Comparison of ENCODE assay signal across 10 cellular contexts in genomic region chr2:197517150-197517549, GRCh38. TPM values are rescaled to one million over a fixed set of nuclear protein-coding genes. Genes with fewer than 3 reads are reported as not detected.
DNase-seq lines count a peak whose midpoint lies in the region; ATAC-seq, FAIRE-seq and TF ChIP-seq lines count a peak whose summit lies in the region.
"Had no signal": no experiment of that assay in that cellular context is flagged by ENCODE, and none has a peak within 500 bp of the region (broad histone marks: within the 10 kb centered on the region; RNA-seq: fewer than 3 reads in every experiment).

No MANE protein-coding gene starts in this region.

- no peak for TF ChIP-seq EP300 in suprapubic skin (IDR thresholded peaks at IDR 0.05)

- no peaks in the 10 kb centered on the region for H3K27me3 Mint-ChIP-seq in activated CD4-positive, alpha-beta T cell treated with anti-CD3 and anti-CD28 coated beads for 36 hours
- H3K27me3 Mint-ChIP-seq in activated CD8-positive, alpha-beta T cell treated with anti-CD3 and anti-CD28 coated beads, Interleukin-2, amount 10 ng/mL, durations not matched to agents 7 days and 5 days (ENCODE audit: low read depth), result no peaks in the 10 kb centered on the region

- H3K27ac ChIP-seq in iPS-20b (ENCODE audit: low read length) (no peak overlapping the region), suprapubic skin (no peak overlapping the region)

- CTCF ChIA-PET in activated CD4-positive, alpha-beta T cell treated with anti-CD3 and anti-CD28 coated beads for 36 hours (lab: Charles Lee), result interaction anchor here (0.9 to 3.0 kb wide), 3 partner anchors 11 to 18 kb away, joined by 3 to 11 read pairs (median 4); partner anchors contain the start of gene HSPD1
- CTCF ChIA-PET in activated CD8-positive, alpha-beta T cell treated with anti-CD3 and anti-CD28 coated beads, Interleukin-2, amount 10 ng/mL, durations not matched to agents 7 days and 5 days (lab: Charles Lee), result interaction anchor here (1.4 to 2.4 kb wide), 2 partner anchors 16 to 262 kb away, joined by 3 to 15 read pairs; partner anchors contain the start of genes HSPD1 and HSPE1

- peaks cover 27% of the 10 kb centered on the region for H3K4me1 Mint-ChIP-seq in activated CD4-positive, alpha-beta T cell treated with anti-CD3 and anti-CD28 coated beads for 36 hours
- H3K4me1 Mint-ChIP-seq in activated CD8-positive, alpha-beta T cell treated with anti-CD3 and anti-CD28 coated beads, Interleukin-2, amount 10 ng/mL, durations not matched to agents 7 days and 5 days (ENCODE audit: low read depth), result peaks cover 34% of the 10 kb centered on the region

- H3K4me1 ChIP-seq in iPS-20b (ENCODE audit: insufficient read depth, low read length) (peaks cover 14% of the 10 kb centered on the region), suprapubic skin (peaks cover 26% of the 10 kb centered on the region)

- TF ChIP-seq CTCF in suprapubic skin (IDR thresholded peaks at IDR 0.05), result no peak

- H3K36me3 Mint-ChIP-seq in activated CD4-positive, alpha-beta T cell treated with anti-CD3 and anti-CD28 coated beads for 36 hours (ENCODE audit: low read depth), result peaks cover 19% of the 10 kb centered on the region
- H3K36me3 Mint-ChIP-seq in activated CD8-positive, alpha-beta T cell treated with anti-CD3 and anti-CD28 coated beads, Interleukin-2, amount 10 ng/mL, durations not matched to agents 7 days and 5 days (ENCODE audit: low read depth), result peaks cover 25% of the 10 kb centered on the region

- H3K36me3 ChIP-seq in iPS-20b (ENCODE audit: insufficient read depth, low read depth, low read length) (no peaks in the 10 kb centered on the region), suprapubic skin (no peaks in the 10 kb centered on the region)

- ATAC-seq in activated CD4-positive, alpha-beta T cell treated with anti-CD3 and anti-CD28 coated beads for 36 hours, result no peak
- ATAC-seq in activated CD8-positive, alpha-beta T cell treated with anti-CD3 and anti-CD28 coated beads, Interleukin-2, amount 10 ng/mL, durations not matched to agents 7 days and 5 days, result no peak

- H3K27ac Mint-ChIP-seq in activated CD4-positive, alpha-beta T cell treated with anti-CD3 and anti-CD28 coated beads for 36 hours, result peak overlapping the region; percentile 91
- H3K27ac Mint-ChIP-seq in activated CD8-positive, alpha-beta T cell treated with anti-CD3 and anti-CD28 coated beads, Interleukin-2, amount 10 ng/mL, durations not matched to agents 7 days and 5 days, result no peak overlapping the region

- peak overlapping the region; percentile 95 for H3K4me3 ChIP-seq in iPS-20b (ENCODE audit: low read length)
- peak overlapping the region; percentile 94 for H3K4me3 ChIP-seq in suprapubic skin

- H3K27me3 ChIP-seq in iPS-20b (ENCODE audit: insufficient read depth, low read length) (no peaks in the 10 kb centered on the region), suprapubic skin (no peaks in the 10 kb centered on the region)

- no peak for DNase-seq in activated CD4-positive, alpha-beta T cell treated with anti-CD3 and anti-CD28 coated beads for 36 hours
- DNase-seq in activated CD4-positive, alpha-beta T cell treated with anti-CD3 and anti-CD28 coated beads for 48 hours, result no peak
- DNase-seq in activated CD8-positive, alpha-beta T cell treated with anti-CD3 and anti-CD28 coated beads, Interleukin-2, amount 10 ng/mL, durations not matched to agents 7 days and 5 days, result no peak
- no peak for DNase-seq in suprapubic skin (ENCODE audit: low spot score in 2 of 2)
- no peak for DNase-seq in MV-4-11 (lab: John Stamatoyannopoulos, UW)
- no peak for DNase-seq in SK-N-DZ (ENCODE audit: low spot score)
- DNase-seq in frontal cortex (ENCODE audit: low spot score in 2 of 2), result no peak
- DNase-seq: midbrain had no signal

- peaks cover 6% of the 10 kb centered on the region for H3K9me3 Mint-ChIP-seq in activated CD4-positive, alpha-beta T cell treated with anti-CD3 and anti-CD28 coated beads for 36 hours (ENCODE audit: low read depth)
- H3K9me3 Mint-ChIP-seq in activated CD8-positive, alpha-beta T cell treated with anti-CD3 and anti-CD28 coated beads, Interleukin-2, amount 10 ng/mL, durations not matched to agents 7 days and 5 days (ENCODE audit: insufficient read depth), result peaks cover 3% of the 10 kb centered on the region

- WGBS in suprapubic skin, result 29% methylated on average over 2 of the region's 2 CpGs

- H3K9ac ChIP-seq in iPS-20b (ENCODE audit: low read depth, low read length), result peak overlapping the region; percentile 88; the same call in 1 of the 2 replicates

- no peak for FAIRE-seq in frontal cortex (lab: Jason Lieb, UNC)
- FAIRE-seq: TTC549 had no signal

- no peak for TF ChIP-seq POLR2A in suprapubic skin (IDR thresholded peaks at IDR 0.05)

- H3K9me3 ChIP-seq in iPS-20b (ENCODE audit: insufficient read depth, low read depth, low read length), result no peaks in the 10 kb centered on the region
- H3K9me3 ChIP-seq in suprapubic skin, result no peaks in the 10 kb centered on the region

- intact Hi-C loops in activated CD4-positive, alpha-beta T cell treated with anti-CD3 and anti-CD28 coated beads for 36 hours (cut with DNase I, micrococcal nuclease), result loop anchor here (5.0 kb wide), 3 partner anchors 190 to 590 kb away; partner anchors contain the start of genes ANKRD44 (in 1 of the 2), MARS2 (in 1 of the 2) and PGAP1 (in 1 of the 2)

- POLR2A ChIA-PET in activated CD4-positive, alpha-beta T cell treated with anti-CD3 and anti-CD28 coated beads for 36 hours (lab: Charles Lee), result interaction anchor here (0.8 to 2.8 kb wide), 3 partner anchors 11 to 19 kb away, joined by 3 to 23 read pairs (median 3); partner anchors contain the start of genes HSPD1 and HSPE1
- POLR2A ChIA-PET in activated CD8-positive, alpha-beta T cell treated with anti-CD3 and anti-CD28 coated beads, Interleukin-2, amount 10 ng/mL, durations not matched to agents 7 days and 5 days (lab: Charles Lee), result interaction anchor here (0.6 to 5.8 kb wide), 6 partner anchors 15 to 626 kb away, joined by 3 to 134 read pairs (median 5); partner anchors contain the start of genes COQ10B, HSPD1, HSPE1 and SF3B1

- peak overlapping the region; percentile 94 for H3K4me3 Mint-ChIP-seq in activated CD4-positive, alpha-beta T cell treated with anti-CD3 and anti-CD28 coated beads for 36 hours
- peak overlapping the region; percentile 91 for H3K4me3 Mint-ChIP-seq in activated CD8-positive, alpha-beta T cell treated with anti-CD3 and anti-CD28 coated beads, Interleukin-2, amount 10 ng/mL, durations not matched to agents 7 days and 5 days

RNA-seq across cellular contexts. Expression of gene MOB4, which starts 1.3 kb away (rescaled TPM):
- 10 to 100 TPM; 10.8 to 17.1 TPM for total RNA-seq in activated CD4-positive, alpha-beta T cell treated with anti-CD3 and anti-CD28 coated beads for 36 hours
- 10 to 100 TPM; 16.5 to 21.3 TPM for total RNA-seq in activated CD8-positive, alpha-beta T cell treated with anti-CD3 and anti-CD28 coated beads, Interleukin-2, amount 10 ng/mL, durations not matched to agents 7 days and 5 days
- total RNA-seq in suprapubic skin (10 to 100 TPM; 17.8 to 30.4 (median 22.6) TPM), frontal cortex (88.9 TPM)
- 63.2 and 64.4 TPM in 2 replicates for polyA plus RNA-seq in SK-N-DZ (2014; cell fraction: cytosol; rRNA removed)
- polyA plus RNA-seq in SK-N-DZ (2014; cell fraction: nucleus; rRNA removed), result 26.9 and 31.8 TPM in 2 replicates

RNA-seq across cellular contexts. Expression of gene HSPE1, which starts 17.0 kb away (rescaled TPM):
- total RNA-seq in activated CD4-positive, alpha-beta T cell treated with anti-CD3 and anti-CD28 coated beads for 36 hours, result 100 to 1,000 TPM; 250 to 356 TPM
- 100 to 1,000 TPM; 153 to 162 TPM for total RNA-seq in activated CD8-positive, alpha-beta T cell treated with anti-CD3 and anti-CD28 coated beads, Interleukin-2, amount 10 ng/mL, durations not matched to agents 7 days and 5 days
- total RNA-seq in suprapubic skin (10 to 100 TPM; 50.0 to 86.8 (median 75.9) TPM), frontal cortex (62.8 TPM)
- 238 and 281 TPM in 2 replicates for polyA plus RNA-seq in SK-N-DZ (2014; cell fraction: cytosol; rRNA removed)
- polyA plus RNA-seq in SK-N-DZ (2014; cell fraction: nucleus; rRNA removed), result 156 and 259 TPM in 2 replicates

RNA-seq across cellular contexts. Expression of gene HSPD1, which starts 17.5 kb away (rescaled TPM):
- 1,000 to 10,000 TPM in 1 of 2 experiments, 100 to 1,000 TPM in 1; 872 to 1,138 TPM for total RNA-seq in activated CD4-positive, alpha-beta T cell treated with anti-CD3 and anti-CD28 coated beads for 36 hours
- 100 to 1,000 TPM; 322 to 336 TPM for total RNA-seq in activated CD8-positive, alpha-beta T cell treated with anti-CD3 and anti-CD28 coated beads, Interleukin-2, amount 10 ng/mL, durations not matched to agents 7 days and 5 days
- 100 to 1,000 TPM in 3 of 4 donors, 10 to 100 TPM in 1; 86.9 to 148 (median 112) TPM for total RNA-seq in suprapubic skin
- polyA plus RNA-seq in SK-N-DZ (2014; cell fraction: cytosol; rRNA removed), result 610 and 617 TPM in 2 replicates
- 542 and 553 TPM in 2 replicates for polyA plus RNA-seq in SK-N-DZ (2014; cell fraction: nucleus; rRNA removed)
- 157 TPM for total RNA-seq in frontal cortex
